In the genomic region with DNA sequence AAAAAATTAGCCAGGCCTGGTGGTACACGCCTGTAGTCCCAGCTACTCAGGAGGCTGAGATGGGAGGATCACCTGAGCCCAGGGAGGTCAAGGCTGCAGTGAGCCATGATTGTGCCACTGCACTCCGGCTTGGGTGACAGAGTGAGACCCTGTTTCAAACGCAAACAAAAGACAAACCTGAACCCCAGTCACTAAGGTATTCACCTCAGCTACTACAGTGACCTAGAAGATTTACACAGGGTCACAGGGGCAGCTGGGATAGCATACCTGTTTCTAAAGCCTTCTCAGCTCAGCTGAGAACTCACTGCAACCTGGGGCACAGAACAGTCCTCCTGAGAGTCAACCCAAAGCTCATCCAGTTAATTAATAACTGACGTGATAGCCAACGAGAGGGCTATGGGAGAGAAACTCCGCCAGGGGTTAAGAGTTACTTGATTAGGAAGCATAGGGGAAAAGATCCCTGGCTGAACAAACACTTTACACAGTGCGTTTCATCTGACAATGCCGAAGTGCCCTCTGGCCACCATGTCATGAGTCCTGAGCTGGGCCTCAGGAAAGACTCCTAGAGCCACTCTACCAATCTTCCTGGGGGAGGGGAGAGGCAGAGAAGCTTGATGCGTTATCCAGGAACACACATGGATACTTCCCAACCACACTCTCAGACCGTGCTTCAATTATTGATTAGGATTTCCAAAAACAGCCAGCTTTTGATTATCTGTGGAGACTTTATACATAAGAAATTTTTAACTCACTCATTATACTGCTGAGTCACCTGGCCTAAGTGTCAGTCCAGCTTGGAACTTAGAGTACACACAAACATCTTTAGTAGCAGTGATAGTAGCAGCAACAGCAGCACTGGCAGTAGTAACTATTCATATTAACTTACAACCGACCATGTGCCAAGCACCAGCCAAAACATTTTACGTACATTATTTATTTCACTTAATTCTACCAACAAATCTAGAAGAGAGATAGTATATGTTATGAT, we compare ENCODE assay signal across 1 cellular context.
TF ChIP-seq lines count a peak whose summit lies in the region.

No MANE protein-coding gene starts in this region.

TF ChIP-seq in HepG2, 621 proteins besides CTCF, POLR2A, EP300 and RAD21 (continued from another document and continues in another):
- TF ChIP-seq, protein P1, sequence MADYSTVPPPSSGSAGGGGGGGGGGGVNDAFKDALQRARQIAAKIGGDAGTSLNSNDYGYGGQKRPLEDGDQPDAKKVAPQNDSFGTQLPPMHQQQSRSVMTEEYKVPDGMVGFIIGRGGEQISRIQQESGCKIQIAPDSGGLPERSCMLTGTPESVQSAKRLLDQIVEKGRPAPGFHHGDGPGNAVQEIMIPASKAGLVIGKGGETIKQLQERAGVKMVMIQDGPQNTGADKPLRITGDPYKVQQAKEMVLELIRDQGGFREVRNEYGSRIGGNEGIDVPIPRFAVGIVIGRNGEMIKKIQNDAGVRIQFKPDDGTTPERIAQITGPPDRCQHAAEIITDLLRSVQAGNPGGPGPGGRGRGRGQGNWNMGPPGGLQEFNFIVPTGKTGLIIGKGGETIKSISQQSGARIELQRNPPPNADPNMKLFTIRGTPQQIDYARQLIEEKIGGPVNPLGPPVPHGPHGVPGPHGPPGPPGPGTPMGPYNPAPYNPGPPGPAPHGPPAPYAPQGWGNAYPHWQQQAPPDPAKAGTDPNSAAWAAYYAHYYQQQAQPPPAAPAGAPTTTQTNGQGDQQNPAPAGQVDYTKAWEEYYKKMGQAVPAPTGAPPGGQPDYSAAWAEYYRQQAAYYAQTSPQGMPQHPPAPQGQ (CRISPR knock-in tag; IDR thresholded peaks at IDR 0.05; ENCODE audit: borderline replicate concordance), result no peak
- TF ChIP-seq, protein P2, sequence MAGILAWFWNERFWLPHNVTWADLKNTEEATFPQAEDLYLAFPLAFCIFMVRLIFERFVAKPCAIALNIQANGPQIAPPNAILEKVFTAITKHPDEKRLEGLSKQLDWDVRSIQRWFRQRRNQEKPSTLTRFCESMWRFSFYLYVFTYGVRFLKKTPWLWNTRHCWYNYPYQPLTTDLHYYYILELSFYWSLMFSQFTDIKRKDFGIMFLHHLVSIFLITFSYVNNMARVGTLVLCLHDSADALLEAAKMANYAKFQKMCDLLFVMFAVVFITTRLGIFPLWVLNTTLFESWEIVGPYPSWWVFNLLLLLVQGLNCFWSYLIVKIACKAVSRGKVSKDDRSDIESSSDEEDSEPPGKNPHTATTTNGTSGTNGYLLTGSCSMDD (CRISPR knock-in tag; IDR thresholded peaks at IDR 0.05), result no peak
- no peak for TF ChIP-seq ZNF468 (CRISPR knock-in tag; IDR thresholded peaks at IDR 0.05)
- TF ChIP-seq, protein P3, sequence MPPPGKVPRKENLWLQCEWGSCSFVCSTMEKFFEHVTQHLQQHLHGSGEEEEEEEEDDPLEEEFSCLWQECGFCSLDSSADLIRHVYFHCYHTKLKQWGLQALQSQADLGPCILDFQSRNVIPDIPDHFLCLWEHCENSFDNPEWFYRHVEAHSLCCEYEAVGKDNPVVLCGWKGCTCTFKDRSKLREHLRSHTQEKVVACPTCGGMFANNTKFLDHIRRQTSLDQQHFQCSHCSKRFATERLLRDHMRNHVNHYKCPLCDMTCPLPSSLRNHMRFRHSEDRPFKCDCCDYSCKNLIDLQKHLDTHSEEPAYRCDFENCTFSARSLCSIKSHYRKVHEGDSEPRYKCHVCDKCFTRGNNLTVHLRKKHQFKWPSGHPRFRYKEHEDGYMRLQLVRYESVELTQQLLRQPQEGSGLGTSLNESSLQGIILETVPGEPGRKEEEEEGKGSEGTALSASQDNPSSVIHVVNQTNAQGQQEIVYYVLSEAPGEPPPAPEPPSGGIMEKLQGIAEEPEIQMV (CRISPR knock-in tag; IDR thresholded peaks at IDR 0.05; ENCODE audit: low read depth), result no peak
- TF ChIP-seq SRSF4 (IDR thresholded peaks at IDR 0.05; ENCODE audit: low read depth, low read length, poor library complexity, severe bottlenecking), result no peak
- TF ChIP-seq SKI (IDR thresholded peaks at IDR 0.05; ENCODE audit: partially characterized antibody), result peak; percentile 41
- peak; percentile 84 for TF ChIP-seq TARDBP (CRISPR knock-in tag; IDR thresholded peaks at IDR 0.05)
- no peak for TF ChIP-seq ZNF878 (CRISPR knock-in tag; IDR thresholded peaks at IDR 0.05)
- TF ChIP-seq ZNF674 (CRISPR knock-in tag; IDR thresholded peaks at IDR 0.05; ENCODE audit: low read depth), result no peak
- TF ChIP-seq ATF7-NPFF (CRISPR knock-in tag; IDR thresholded peaks at IDR 0.05; ENCODE audit: low read depth), result no peak
- TF ChIP-seq, protein P4, sequence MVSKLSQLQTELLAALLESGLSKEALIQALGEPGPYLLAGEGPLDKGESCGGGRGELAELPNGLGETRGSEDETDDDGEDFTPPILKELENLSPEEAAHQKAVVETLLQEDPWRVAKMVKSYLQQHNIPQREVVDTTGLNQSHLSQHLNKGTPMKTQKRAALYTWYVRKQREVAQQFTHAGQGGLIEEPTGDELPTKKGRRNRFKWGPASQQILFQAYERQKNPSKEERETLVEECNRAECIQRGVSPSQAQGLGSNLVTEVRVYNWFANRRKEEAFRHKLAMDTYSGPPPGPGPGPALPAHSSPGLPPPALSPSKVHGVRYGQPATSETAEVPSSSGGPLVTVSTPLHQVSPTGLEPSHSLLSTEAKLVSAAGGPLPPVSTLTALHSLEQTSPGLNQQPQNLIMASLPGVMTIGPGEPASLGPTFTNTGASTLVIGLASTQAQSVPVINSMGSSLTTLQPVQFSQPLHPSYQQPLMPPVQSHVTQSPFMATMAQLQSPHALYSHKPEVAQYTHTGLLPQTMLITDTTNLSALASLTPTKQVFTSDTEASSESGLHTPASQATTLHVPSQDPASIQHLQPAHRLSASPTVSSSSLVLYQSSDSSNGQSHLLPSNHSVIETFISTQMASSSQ (IDR thresholded peaks at IDR 0.05; ENCODE audit: low read depth), result peak; percentile 87
- TF ChIP-seq, protein P4 (CRISPR knock-in tag; IDR thresholded peaks at IDR 0.05; ENCODE audit: borderline replicate concordance), result peak; percentile 95
- TF ChIP-seq, protein P5, sequence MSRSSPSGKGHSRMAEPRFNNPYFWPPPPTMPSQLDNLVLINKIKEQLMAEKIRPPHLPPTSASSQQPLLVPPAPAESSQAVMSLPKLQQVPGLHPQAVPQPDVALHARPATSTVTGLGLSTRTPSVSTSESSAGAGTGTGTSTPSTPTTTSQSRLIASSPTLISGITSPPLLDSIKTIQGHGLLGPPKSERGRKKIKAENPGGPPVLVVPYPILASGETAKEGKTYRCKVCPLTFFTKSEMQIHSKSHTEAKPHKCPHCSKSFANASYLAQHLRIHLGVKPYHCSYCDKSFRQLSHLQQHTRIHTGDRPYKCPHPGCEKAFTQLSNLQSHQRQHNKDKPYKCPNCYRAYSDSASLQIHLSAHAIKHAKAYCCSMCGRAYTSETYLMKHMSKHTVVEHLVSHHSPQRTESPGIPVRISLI (CRISPR knock-in tag; IDR thresholded peaks at IDR 0.05; ENCODE audit: borderline replicate concordance), result peak; percentile 51; the same call in 1 of the 2 replicates
- TF ChIP-seq ZFP82 (CRISPR knock-in tag; IDR thresholded peaks at IDR 0.05; ENCODE audit: borderline replicate concordance), result no peak
- no peak for TF ChIP-seq IKZF1 (IDR thresholded peaks at IDR 0.05)
- no peak for TF ChIP-seq HDAC6 (IDR thresholded peaks at IDR 0.05; ENCODE audit: low read depth, low read length)
- TF ChIP-seq, protein P6, sequence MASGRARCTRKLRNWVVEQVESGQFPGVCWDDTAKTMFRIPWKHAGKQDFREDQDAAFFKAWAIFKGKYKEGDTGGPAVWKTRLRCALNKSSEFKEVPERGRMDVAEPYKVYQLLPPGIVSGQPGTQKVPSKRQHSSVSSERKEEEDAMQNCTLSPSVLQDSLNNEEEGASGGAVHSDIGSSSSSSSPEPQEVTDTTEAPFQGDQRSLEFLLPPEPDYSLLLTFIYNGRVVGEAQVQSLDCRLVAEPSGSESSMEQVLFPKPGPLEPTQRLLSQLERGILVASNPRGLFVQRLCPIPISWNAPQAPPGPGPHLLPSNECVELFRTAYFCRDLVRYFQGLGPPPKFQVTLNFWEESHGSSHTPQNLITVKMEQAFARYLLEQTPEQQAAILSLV (CRISPR knock-in tag; IDR thresholded peaks at IDR 0.05; ENCODE audit: borderline replicate concordance), result 0 out of 2 replicates have a peak, but pooled peaks have one; percentile 22
- peak; percentile 30; the same call in 1 of the 2 replicates for TF ChIP-seq PPARG (CRISPR knock-in tag; conservative IDR thresholded peaks at IDR 0.05)
- TF ChIP-seq ZNF644 (CRISPR knock-in tag; IDR thresholded peaks at IDR 0.05; ENCODE audit: low read depth), result peak; percentile 72
- TF ChIP-seq LCORL (IDR thresholded peaks at IDR 0.05), result no peak
- TF ChIP-seq LCORL (CRISPR knock-in tag; IDR thresholded peaks at IDR 0.05), result peak; percentile 70; the same call in 1 of the 2 replicates
- TF ChIP-seq HOXA7 (CRISPR knock-in tag; IDR thresholded peaks at IDR 0.05), result no peak
- TF ChIP-seq, protein P7, sequence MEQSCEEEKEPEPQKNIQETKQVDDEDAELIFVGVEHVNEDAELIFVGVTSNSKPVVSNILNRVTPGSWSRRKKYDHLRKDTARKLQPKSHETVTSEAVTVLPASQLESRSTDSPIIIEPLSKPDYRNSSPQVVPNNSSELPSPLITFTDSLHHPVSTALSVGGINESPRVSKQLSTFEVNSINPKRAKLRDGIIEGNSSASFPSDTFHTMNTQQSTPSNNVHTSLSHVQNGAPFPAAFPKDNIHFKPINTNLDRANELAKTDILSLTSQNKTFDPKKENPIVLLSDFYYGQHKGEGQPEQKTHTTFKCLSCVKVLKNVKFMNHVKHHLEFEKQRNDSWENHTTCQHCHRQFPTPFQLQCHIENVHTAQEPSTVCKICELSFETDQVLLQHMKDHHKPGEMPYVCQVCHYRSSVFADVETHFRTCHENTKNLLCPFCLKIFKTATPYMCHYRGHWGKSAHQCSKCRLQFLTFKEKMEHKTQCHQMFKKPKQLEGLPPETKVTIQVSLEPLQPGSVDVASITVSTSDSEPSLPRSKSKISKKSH (CRISPR knock-in tag; IDR thresholded peaks at IDR 0.05; ENCODE audit: borderline replicate concordance), result no peak
- TF ChIP-seq ZNF598 (CRISPR knock-in tag; IDR thresholded peaks at IDR 0.05; ENCODE audit: borderline replicate concordance), result 0 out of 2 replicates have a peak, but pooled peaks have one; percentile 28
- 0 out of 2 replicates have a peak, but pooled peaks have one; percentile 21 for TF ChIP-seq NFYC (CRISPR knock-in tag; IDR thresholded peaks at IDR 0.05)
- TF ChIP-seq GTF3A (CRISPR knock-in tag; conservative IDR thresholded peaks at IDR 0.05), result no peak
- no peak for TF ChIP-seq ZNF570 (CRISPR knock-in tag; IDR thresholded peaks at IDR 0.05; ENCODE audit: borderline replicate concordance)
- TF ChIP-seq, protein P8, sequence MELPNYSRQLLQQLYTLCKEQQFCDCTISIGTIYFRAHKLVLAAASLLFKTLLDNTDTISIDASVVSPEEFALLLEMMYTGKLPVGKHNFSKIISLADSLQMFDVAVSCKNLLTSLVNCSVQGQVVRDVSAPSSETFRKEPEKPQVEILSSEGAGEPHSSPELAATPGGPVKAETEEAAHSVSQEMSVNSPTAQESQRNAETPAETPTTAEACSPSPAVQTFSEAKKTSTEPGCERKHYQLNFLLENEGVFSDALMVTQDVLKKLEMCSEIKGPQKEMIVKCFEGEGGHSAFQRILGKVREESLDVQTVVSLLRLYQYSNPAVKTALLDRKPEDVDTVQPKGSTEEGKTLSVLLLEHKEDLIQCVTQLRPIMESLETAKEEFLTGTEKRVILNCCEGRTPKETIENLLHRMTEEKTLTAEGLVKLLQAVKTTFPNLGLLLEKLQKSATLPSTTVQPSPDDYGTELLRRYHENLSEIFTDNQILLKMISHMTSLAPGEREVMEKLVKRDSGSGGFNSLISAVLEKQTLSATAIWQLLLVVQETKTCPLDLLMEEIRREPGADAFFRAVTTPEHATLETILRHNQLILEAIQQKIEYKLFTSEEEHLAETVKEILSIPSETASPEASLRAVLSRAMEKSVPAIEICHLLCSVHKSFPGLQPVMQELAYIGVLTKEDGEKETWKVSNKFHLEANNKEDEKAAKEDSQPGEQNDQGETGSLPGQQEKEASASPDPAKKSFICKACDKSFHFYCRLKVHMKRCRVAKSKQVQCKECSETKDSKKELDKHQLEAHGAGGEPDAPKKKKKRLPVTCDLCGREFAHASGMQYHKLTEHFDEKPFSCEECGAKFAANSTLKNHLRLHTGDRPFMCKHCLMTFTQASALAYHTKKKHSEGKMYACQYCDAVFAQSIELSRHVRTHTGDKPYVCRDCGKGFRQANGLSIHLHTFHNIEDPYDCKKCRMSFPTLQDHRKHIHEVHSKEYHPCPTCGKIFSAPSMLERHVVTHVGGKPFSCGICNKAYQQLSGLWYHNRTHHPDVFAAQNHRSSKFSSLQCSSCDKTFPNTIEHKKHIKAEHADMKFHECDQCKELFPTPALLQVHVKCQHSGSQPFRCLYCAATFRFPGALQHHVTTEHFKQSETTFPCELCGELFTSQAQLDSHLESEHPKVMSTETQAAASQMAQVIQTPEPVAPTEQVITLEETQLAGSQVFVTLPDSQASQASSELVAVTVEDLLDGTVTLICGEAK (IDR thresholded peaks at IDR 0.05), result no peak
- TF ChIP-seq, protein P8 (CRISPR knock-in tag; IDR thresholded peaks at IDR 0.05), result 0 out of 2 replicates have a peak, but pooled peaks have one; percentile 35
